21 cellular contexts compared by ENCODE assay signal in the genomic region with DNA sequence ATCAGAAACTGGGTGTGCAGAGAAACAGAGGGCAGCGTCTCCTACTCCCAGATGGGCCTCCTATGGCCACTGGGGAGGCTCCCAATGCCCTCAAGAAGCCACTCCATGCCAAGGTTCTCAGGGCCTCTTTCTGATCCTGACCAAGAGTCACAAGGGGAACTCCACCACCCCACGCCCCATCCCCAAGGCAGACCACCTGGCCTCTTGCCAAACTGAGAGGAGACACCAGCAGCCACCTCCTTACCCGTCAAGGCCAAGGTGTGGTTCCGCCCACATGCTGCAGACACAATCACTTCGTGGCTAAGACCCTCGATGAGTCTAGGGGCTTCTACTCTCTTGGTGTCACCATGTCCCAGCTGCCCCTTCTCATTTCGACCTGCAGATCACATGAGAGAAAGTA. TPM values are rescaled to one million over a fixed set of nuclear protein-coding genes. Genes with fewer than 3 reads are reported as not detected.
"Had no signal": no experiment of that assay in that cellular context is flagged by ENCODE, and none has a peak within 500 bp of the region (broad histone marks: within the 10 kb centered on the region; RNA-seq: fewer than 3 reads in every experiment).

No MANE protein-coding gene starts in this region.

- FAIRE-seq: keratinocyte had no signal

- H3K4me3 ChIP-seq: breast epithelium, hepatocyte, prostate gland, skin epidermis, stomach, testis, upper lobe of right lung had no signal

- H3K36me3 ChIP-seq: breast epithelium had no signal

- H3K9me3 Mint-ChIP-seq: activated naive CD8-positive, alpha-beta T cell treated with anti-CD3 and anti-CD28 coated beads, Interleukin-2, amount 10 ng/mL, durations not matched to agents 7 days and 5 days; T-cell had no signal

- H3K9me3 ChIP-seq: breast epithelium, prostate gland, stomach, testis, upper lobe of right lung had no signal

- DNase-seq: activated CD4-positive, CD25-positive, alpha-beta regulatory T cell treated with anti-CD3 and anti-CD28 coated beads, Interleukin-2, amount 50 U/mL, for 72 hours; activated gamma-delta T cell; activated naive CD8-positive, alpha-beta T cell treated with anti-CD3 and anti-CD28 coated beads, Interleukin-2, amount 10 ng/mL, durations not matched to agents 7 days and 5 days; aorta; stimulated activated CD4-positive, alpha-beta T cell treated with anti-CD3 and anti-CD28 coated beads, Interleukin-4, amount 100 ng/mL, for 4 hours; stimulated activated CD8-positive, alpha-beta memory T cell treated with anti-CD3 and anti-CD28 coated beads, Interleukin-4, amount 100 ng/mL, for 48 hours; stomach; T-cell; T1000; testis; upper lobe of right lung had no signal

- H3K27me3 ChIP-seq: breast epithelium, hepatocyte, stomach, testis, upper lobe of right lung had no signal

- H3K27me3 Mint-ChIP-seq: activated naive CD8-positive, alpha-beta T cell treated with anti-CD3 and anti-CD28 coated beads, Interleukin-2, amount 10 ng/mL, durations not matched to agents 7 days and 5 days; T-cell had no signal

- H3K4me1 ChIP-seq: breast epithelium, prostate gland, testis had no signal

- H3K27ac Mint-ChIP-seq: activated naive CD8-positive, alpha-beta T cell treated with anti-CD3 and anti-CD28 coated beads, Interleukin-2, amount 10 ng/mL, durations not matched to agents 7 days and 5 days had no signal

- H3K27ac ChIP-seq: prostate gland, testis, upper lobe of right lung had no signal

- H2AFZ ChIP-seq: hepatocyte had no signal

- ATAC-seq: esophagus mucosa, left lobe of liver, right cardiac atrium, T-cell, upper lobe of right lung had no signal

- H3K4me2 ChIP-seq: hepatocyte had no signal

- H3K4me3 Mint-ChIP-seq: activated naive CD8-positive, alpha-beta T cell treated with anti-CD3 and anti-CD28 coated beads, Interleukin-2, amount 10 ng/mL, durations not matched to agents 7 days and 5 days; T-cell had no signal

RNA-seq across cellular contexts. Expression of a gene that starts 50.5 kb away (rescaled TPM):
- total RNA-seq: activated naive CD8-positive, alpha-beta T cell treated with anti-CD3 and anti-CD28 coated beads, Interleukin-2, amount 10 ng/mL, durations not matched to agents 7 days and 5 days; aorta; breast epithelium; chondrocyte; esophagus mucosa; hepatocyte; left lobe of liver; lung microvascular endothelial cell; prostate gland; right cardiac atrium; stomach; T-cell; testis; upper lobe of right lung had no signal
- polyA plus RNA-seq: aorta, hepatocyte, keratinocyte, right cardiac atrium, stomach had no signal
